8 cellular contexts compared by ENCODE assay signal in genomic region chr5:112201141-112201540, GRCh38.
"Had no signal": no experiment of that assay in that cellular context is flagged by ENCODE, and none has a peak within 500 bp of the region (broad histone marks: within the 10 kb centered on the region; RNA-seq: fewer than 3 reads in every experiment).

No MANE protein-coding gene starts in this region.

- ATAC-seq: HCT116, HepG2 had no signal

- H3K27ac ChIP-seq: GM23248, HL-60 had no signal

- H3K4me1 ChIP-seq: HAP-1 had no signal

- DNase-seq: GM23248, GOT3, H7, HFFc6 had no signal
